Comparison of ENCODE assay signal across 26 cellular contexts in the genomic region with DNA sequence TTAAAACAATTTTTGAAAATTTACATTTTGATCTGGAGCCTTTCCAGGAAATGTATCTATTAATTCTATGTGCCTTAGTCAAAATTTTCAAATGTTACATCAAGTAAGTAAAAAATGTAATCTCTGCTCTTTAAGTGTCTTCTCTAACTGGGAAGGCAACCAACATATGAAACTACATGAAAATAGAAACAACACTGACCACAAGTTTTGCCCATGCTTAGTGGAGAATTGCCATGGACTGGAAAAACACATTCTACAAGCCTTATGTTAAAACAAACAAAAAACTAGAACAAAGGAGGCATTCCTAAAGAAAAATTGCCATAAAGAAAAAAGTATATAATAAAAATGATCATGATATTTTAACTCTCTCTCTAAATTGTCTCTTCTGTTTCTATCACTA.
"Had no signal": no experiment of that assay in that cellular context is flagged by ENCODE, and none has a peak within 500 bp of the region (broad histone marks: within the 10 kb centered on the region; RNA-seq: fewer than 3 reads in every experiment).

No MANE protein-coding gene starts in this region.

- H3K4me1 ChIP-seq: heart right ventricle, sigmoid colon, vagina had no signal

- H3K27me3 Mint-ChIP-seq: progenitor cell of endocrine pancreas had no signal

- H3K9me3 ChIP-seq: heart right ventricle, sigmoid colon, thoracic aorta, vagina had no signal

- H3K27me3 ChIP-seq: brain microvascular endothelial cell, dorsolateral prefrontal cortex, heart right ventricle, sigmoid colon, vagina had no signal

- ATAC-seq: activated CD8-positive, alpha-beta T cell treated with anti-CD3 and anti-CD28 coated beads for 36 hours; effector memory CD8-positive, alpha-beta T cell; esophagus mucosa; heart right ventricle; natural killer cell had no signal

- DNase-seq: activated CD4-positive, alpha-beta T cell treated with anti-CD3 and anti-CD28 coated beads, Interleukin-2, amount 10 ng/mL, durations not matched to agents 24 days and 14 days; activated CD8-positive, alpha-beta T cell treated with anti-CD3 and anti-CD28 coated beads for 36 hours; activated naive CD4-positive, alpha-beta T cell; activated naive CD8-positive, alpha-beta T cell treated with anti-CD3 and anti-CD28 coated beads for 36 hours; activated T-cell treated with anti-CD3 and anti-CD28 coated beads, Interleukin-2, amount 50 U/mL, for 1 hour; central memory CD4-positive, alpha-beta T cell; dorsolateral prefrontal cortex; effector memory CD8-positive, alpha-beta T cell; heart right ventricle; islet precursor cell; left cardiac atrium; midbrain; natural killer cell; retina; sigmoid colon; stimulated activated CD4-positive, alpha-beta T cell treated with anti-CD3 and anti-CD28 coated beads, Interleukin-4, amount 100 ng/mL, for 24 hours; stimulated activated naive CD4-positive, alpha-beta T cell treated with Interleukin-2 at 50 U/mL for 16 hours had no signal

- H3K27ac ChIP-seq: brain microvascular endothelial cell, dorsolateral prefrontal cortex, heart right ventricle, sigmoid colon, thoracic aorta, vagina had no signal

- H3K4me1 Mint-ChIP-seq: activated CD4-positive, alpha-beta T cell treated with anti-CD3 and anti-CD28 coated beads, Interleukin-2, amount 10 ng/mL, durations not matched to agents 24 days and 14 days; activated naive CD8-positive, alpha-beta T cell treated with anti-CD3 and anti-CD28 coated beads for 36 hours; natural killer cell had no signal

- H3K27ac Mint-ChIP-seq: activated CD4-positive, alpha-beta T cell treated with anti-CD3 and anti-CD28 coated beads, Interleukin-2, amount 10 ng/mL, durations not matched to agents 24 days and 14 days; activated CD8-positive, alpha-beta T cell treated with anti-CD3 and anti-CD28 coated beads for 36 hours; activated naive CD8-positive, alpha-beta T cell treated with anti-CD3 and anti-CD28 coated beads for 36 hours; activated T-helper 2 cell treated with anti-CD3 and anti-CD28 coated beads, Interferon-gamma antibody, Interleukin-2, Interleukin-4, amounts not matched to agents 10 μg/mL and 5 μg/mL and 100 μg/mL, durations not matched to agents 14 hours and 24 hours and 36 hours; effector memory CD8-positive, alpha-beta T cell; natural killer cell; progenitor cell of endocrine pancreas; type B pancreatic cell had no signal

- H3K36me3 ChIP-seq: brain microvascular endothelial cell, heart right ventricle, sigmoid colon, thoracic aorta, vagina had no signal

- H3K4me3 Mint-ChIP-seq: activated CD4-positive, alpha-beta T cell treated with anti-CD3 and anti-CD28 coated beads, Interleukin-2, amount 10 ng/mL, durations not matched to agents 24 days and 14 days; activated CD8-positive, alpha-beta T cell treated with anti-CD3 and anti-CD28 coated beads for 36 hours; activated naive CD8-positive, alpha-beta T cell treated with anti-CD3 and anti-CD28 coated beads for 36 hours; effector memory CD8-positive, alpha-beta T cell; natural killer cell; type B pancreatic cell had no signal

- H3K9me3 Mint-ChIP-seq: activated CD4-positive, alpha-beta T cell treated with anti-CD3 and anti-CD28 coated beads, Interleukin-2, amount 10 ng/mL, durations not matched to agents 24 days and 14 days; activated CD8-positive, alpha-beta T cell treated with anti-CD3 and anti-CD28 coated beads for 36 hours; activated naive CD8-positive, alpha-beta T cell treated with anti-CD3 and anti-CD28 coated beads for 36 hours; activated T-helper 2 cell treated with anti-CD3 and anti-CD28 coated beads, Interferon-gamma antibody, Interleukin-2, Interleukin-4, amounts not matched to agents 10 μg/mL and 5 μg/mL and 100 μg/mL, durations not matched to agents 14 hours and 24 hours and 36 hours; effector memory CD8-positive, alpha-beta T cell; natural killer cell had no signal

- H3K36me3 Mint-ChIP-seq: activated naive CD8-positive, alpha-beta T cell treated with anti-CD3 and anti-CD28 coated beads for 36 hours; natural killer cell; type B pancreatic cell had no signal

- FAIRE-seq: colon, endothelial cell of umbilical vein had no signal

- H3K4me3 ChIP-seq: dorsolateral prefrontal cortex, heart right ventricle, sigmoid colon, thoracic aorta, vagina had no signal
